Comparison of ENCODE assay signal across 2 cellular contexts in the genomic region with DNA sequence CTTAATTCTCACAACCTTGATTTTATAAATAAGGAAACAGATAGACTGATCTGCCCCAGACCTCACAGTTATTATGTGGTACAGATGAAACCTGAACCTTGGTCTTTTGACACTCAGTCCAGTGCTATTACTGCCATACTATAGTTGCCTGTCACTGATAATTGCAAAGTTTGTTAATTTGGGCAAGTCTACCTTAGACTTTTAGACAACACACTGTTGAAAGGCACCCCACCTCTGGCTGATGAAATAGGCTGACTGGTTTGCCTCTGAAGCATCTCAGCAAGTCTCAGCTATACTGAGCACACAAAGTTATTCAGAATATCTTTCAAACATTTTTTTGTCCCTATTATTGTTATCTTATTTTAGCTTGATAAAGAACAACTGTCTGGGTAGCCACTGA.
A peak's percentile ranks its signal among the peaks of the same experiment; 100 is the strongest.
TF ChIP-seq lines count a peak whose summit lies in the region.

No MANE protein-coding gene starts in this region.

TF ChIP-seq in H1, 55 proteins besides CTCF, POLR2A, EP300 and RAD21:
- TF ChIP-seq EZH2 (IDR thresholded peaks at IDR 0.05; ENCODE audit: low read depth, low read length, severe bottlenecking) (no peak), SIN3A (conservative IDR thresholded peaks at IDR 0.05 in 1 of 2, IDR thresholded peaks at IDR 0.05 in 1 of 2; ENCODE audit: low read depth in 1 of 2, low read length in 2 of 2) (no peak), MAFK (IDR thresholded peaks at IDR 0.05; ENCODE audit: low read depth, low read length) (no peak), TBP (IDR thresholded peaks at IDR 0.05; ENCODE audit: low read depth, low read length) (no peak)

TF ChIP-seq in HepG2, 621 proteins besides CTCF, POLR2A, EP300 and RAD21:
- TF ChIP-seq, protein P1, sequence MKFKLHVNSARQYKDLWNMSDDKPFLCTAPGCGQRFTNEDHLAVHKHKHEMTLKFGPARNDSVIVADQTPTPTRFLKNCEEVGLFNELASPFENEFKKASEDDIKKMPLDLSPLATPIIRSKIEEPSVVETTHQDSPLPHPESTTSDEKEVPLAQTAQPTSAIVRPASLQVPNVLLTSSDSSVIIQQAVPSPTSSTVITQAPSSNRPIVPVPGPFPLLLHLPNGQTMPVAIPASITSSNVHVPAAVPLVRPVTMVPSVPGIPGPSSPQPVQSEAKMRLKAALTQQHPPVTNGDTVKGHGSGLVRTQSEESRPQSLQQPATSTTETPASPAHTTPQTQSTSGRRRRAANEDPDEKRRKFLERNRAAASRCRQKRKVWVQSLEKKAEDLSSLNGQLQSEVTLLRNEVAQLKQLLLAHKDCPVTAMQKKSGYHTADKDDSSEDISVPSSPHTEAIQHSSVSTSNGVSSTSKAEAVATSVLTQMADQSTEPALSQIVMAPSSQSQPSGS (CRISPR knock-in tag; IDR thresholded peaks at IDR 0.05), result no peak
- TF ChIP-seq, protein P2, sequence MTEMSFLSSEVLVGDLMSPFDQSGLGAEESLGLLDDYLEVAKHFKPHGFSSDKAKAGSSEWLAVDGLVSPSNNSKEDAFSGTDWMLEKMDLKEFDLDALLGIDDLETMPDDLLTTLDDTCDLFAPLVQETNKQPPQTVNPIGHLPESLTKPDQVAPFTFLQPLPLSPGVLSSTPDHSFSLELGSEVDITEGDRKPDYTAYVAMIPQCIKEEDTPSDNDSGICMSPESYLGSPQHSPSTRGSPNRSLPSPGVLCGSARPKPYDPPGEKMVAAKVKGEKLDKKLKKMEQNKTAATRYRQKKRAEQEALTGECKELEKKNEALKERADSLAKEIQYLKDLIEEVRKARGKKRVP (CRISPR knock-in tag; IDR thresholded peaks at IDR 0.05), result peak in 1 of 2 experiments; percentile 92; a peak in 2 of 4 replicates
- TF ChIP-seq ZIK1 (CRISPR knock-in tag; IDR thresholded peaks at IDR 0.05; ENCODE audit: borderline replicate concordance, low read depth) (no peak), CEBPG (CRISPR knock-in tag; IDR thresholded peaks at IDR 0.05) (peak; percentile 43; the same call in 1 of the 2 replicates)
